ENCODE assay signal across 22 cellular contexts in the genomic region with DNA sequence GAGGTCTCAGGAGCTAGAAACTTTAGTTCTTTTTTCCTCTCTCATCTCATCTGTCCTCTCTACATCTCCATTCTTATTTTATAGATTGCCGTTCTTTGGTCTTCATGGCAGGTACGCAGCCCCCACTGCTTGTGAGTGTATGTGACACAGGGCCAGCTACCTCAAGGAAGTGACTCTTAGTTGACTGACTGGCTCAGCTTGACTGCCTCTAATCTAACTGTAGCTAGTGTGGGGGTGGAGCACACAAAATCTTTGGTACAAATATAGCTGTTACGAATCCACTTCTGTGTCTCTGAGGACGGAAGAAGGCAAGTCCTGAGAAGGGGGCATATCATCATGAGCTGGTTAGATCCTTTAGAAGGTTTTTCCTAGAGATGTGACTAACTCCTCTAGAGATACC. TPM values are rescaled to one million over a fixed set of nuclear protein-coding genes. Genes with fewer than 3 reads are reported as not detected.
DNase-seq lines count a peak whose midpoint lies in the region; ATAC-seq and TF ChIP-seq lines count a peak whose summit lies in the region.
"Had no signal": no experiment of that assay in that cellular context is flagged by ENCODE, and none has a peak within 500 bp of the region (broad histone marks: within the 10 kb centered on the region; RNA-seq: fewer than 3 reads in every experiment).

No MANE protein-coding gene starts in this region.

- H3K27me3 Mint-ChIP-seq in activated naive CD4-positive, alpha-beta T cell treated with anti-CD3 and anti-CD28 coated beads, Interleukin-2, amount 50 U/mL, for 24 hours, result no peaks in the 10 kb centered on the region
- no peaks in the 10 kb centered on the region for H3K27me3 Mint-ChIP-seq in activated T-helper 17 cell treated with anti-CD3 and anti-CD28 coated beads, Interleukin-2, amount 50 U/mL, for 72 hours

- peak overlapping the region; percentile 68 for H3K27ac Mint-ChIP-seq in activated naive CD4-positive, alpha-beta T cell treated with anti-CD3 and anti-CD28 coated beads, Interleukin-2, amount 50 U/mL, for 24 hours
- H3K27ac Mint-ChIP-seq in activated T-helper 17 cell treated with anti-CD3 and anti-CD28 coated beads, Interleukin-2, amount 50 U/mL, for 72 hours, result peak overlapping the region; percentile 28
- H3K27ac Mint-ChIP-seq: CD8-positive, alpha-beta T cell had no signal

- WGBS in tibial nerve, 2 donors, result 93 to 96% methylated on average over 4 of the region's 4 CpGs

- H3K79me2 ChIP-seq in Karpas-422 (ENCODE audit: low read length), result no peaks in the 10 kb centered on the region

- H3K4me3 ChIP-seq in Karpas-422 (ENCODE audit: low read length), result no peak overlapping the region
- no peak overlapping the region for H3K4me3 ChIP-seq in tibial nerve
- H3K4me3 ChIP-seq: GM23338 had no signal

- TF ChIP-seq POLR2A in tibial nerve (IDR thresholded peaks at IDR 0.05), result no peak

- H3K36me3 Mint-ChIP-seq in activated naive CD4-positive, alpha-beta T cell treated with anti-CD3 and anti-CD28 coated beads, Interleukin-2, amount 50 U/mL, for 24 hours, result peaks cover 7% of the 10 kb centered on the region
- H3K36me3 Mint-ChIP-seq in activated T-helper 17 cell treated with anti-CD3 and anti-CD28 coated beads, Interleukin-2, amount 50 U/mL, for 72 hours (ENCODE audit: low read depth), result peaks cover 94% of the 10 kb centered on the region

- H3K36me3 ChIP-seq in Karpas-422 (ENCODE audit: insufficient read depth, low read length) (peaks cover 16% of the 10 kb centered on the region), tibial nerve (peaks cover 0 to 99% (median 37%) of the 10 kb centered on the region in 3 donors)

- no peak overlapping the region for H3K9ac ChIP-seq in Karpas-422 (ENCODE audit: low read length)
- H3K9ac ChIP-seq: SK-N-SH had no signal

- no peaks in the 10 kb centered on the region for H3K4me1 ChIP-seq in Karpas-422 (ENCODE audit: low read length)
- no peaks in the 10 kb centered on the region for H3K4me1 ChIP-seq in tibial nerve

- TF ChIP-seq EP300 in tibial nerve (IDR thresholded peaks at IDR 0.05), result no peak

- H4K20me1 ChIP-seq in Karpas-422 (ENCODE audit: insufficient read depth, low read depth, low read length), result no peaks in the 10 kb centered on the region

- H2AFZ ChIP-seq in Karpas-422 (ENCODE audit: low read length), result no peak overlapping the region
- H2AFZ ChIP-seq: GM23338 had no signal

- DNase-seq in activated naive CD4-positive, alpha-beta T cell treated with anti-CD3 and anti-CD28 coated beads, Interleukin-2, amount 50 U/mL, for 16 hours, result no peak
- DNase-seq in Karpas-422 (peak; percentile 17), GF-D8 (lab: John Stamatoyannopoulos, UW) (no peak), NCI-H2171 treated with DMSO at 0.1 percent for 48 hours (lab: John Stamatoyannopoulos, UW) (no peak), tibial nerve (ENCODE audit: low spot score in 2 of 2) (no peak)
- DNase-seq: C1 segment of cervical spinal cord; CD8-positive, alpha-beta T cell; DND-41; KG1; NCI-H1092 treated with DMSO at 0.1 percent for 48 hours; NCI-H1436 treated with DMSO at 0.1 percent for 48 hours; NCI-H1930; NCI-H2227 treated with DMSO at 0.1 percent for 48 hours; NCI-H510A; NCI-H748 treated with DMSO at 0.1 percent for 48 hours; SIG-M5; SK-N-SH had no signal

- H3K27ac ChIP-seq in Karpas-422 (ENCODE audit: low read length), result no peak overlapping the region
- H3K27ac ChIP-seq in tibial nerve, result no peak overlapping the region

- no peaks in the 10 kb centered on the region for H3K9me2 ChIP-seq in Karpas-422 (replicated peaks; ENCODE audit: insufficient read depth, low read length)
- H3K9me2 ChIP-seq: SK-N-SH had no signal

- no peaks in the 10 kb centered on the region for H3K27me3 ChIP-seq in Karpas-422 (ENCODE audit: low read length)
- H3K27me3 ChIP-seq in tibial nerve, result no peaks in the 10 kb centered on the region

- no peak overlapping the region for H3K4me3 Mint-ChIP-seq in activated naive CD4-positive, alpha-beta T cell treated with anti-CD3 and anti-CD28 coated beads, Interleukin-2, amount 50 U/mL, for 24 hours
- H3K4me3 Mint-ChIP-seq in activated T-helper 17 cell treated with anti-CD3 and anti-CD28 coated beads, Interleukin-2, amount 50 U/mL, for 72 hours, result no peak overlapping the region
- H3K4me3 Mint-ChIP-seq: CD8-positive, alpha-beta T cell; GM23338 had no signal

- H3K9me3 ChIP-seq in Karpas-422 (ENCODE audit: low read length), result no peaks in the 10 kb centered on the region
- no peaks in the 10 kb centered on the region for H3K9me3 ChIP-seq in tibial nerve
- H3K9me3 ChIP-seq: SK-N-SH had no signal

- no peak for TF ChIP-seq CTCF in tibial nerve (IDR thresholded peaks at IDR 0.05)

- no peak for ATAC-seq in activated T-helper 17 cell treated with anti-CD3 and anti-CD28 coated beads, Interleukin-2, amount 50 U/mL, for 72 hours (replicated peaks)
- ATAC-seq: CD8-positive, alpha-beta T cell; GM23338; HCT116; Panc1 had no signal

- H3K4me1 Mint-ChIP-seq in activated naive CD4-positive, alpha-beta T cell treated with anti-CD3 and anti-CD28 coated beads, Interleukin-2, amount 50 U/mL, for 24 hours, result no peaks in the 10 kb centered on the region
- H3K4me1 Mint-ChIP-seq in activated T-helper 17 cell treated with anti-CD3 and anti-CD28 coated beads, Interleukin-2, amount 50 U/mL, for 72 hours, result no peaks in the 10 kb centered on the region

- no peak overlapping the region for H3K4me2 ChIP-seq in Karpas-422 (ENCODE audit: low read depth, low read length, poor library complexity, severe bottlenecking)
- H3K4me2 ChIP-seq: GM23338, SK-N-SH had no signal

- no peaks in the 10 kb centered on the region for H3K9me3 Mint-ChIP-seq in activated naive CD4-positive, alpha-beta T cell treated with anti-CD3 and anti-CD28 coated beads, Interleukin-2, amount 50 U/mL, for 24 hours
- H3K9me3 Mint-ChIP-seq in activated T-helper 17 cell treated with anti-CD3 and anti-CD28 coated beads, Interleukin-2, amount 50 U/mL, for 72 hours, result no peaks in the 10 kb centered on the region
- H3K9me3 Mint-ChIP-seq: CD8-positive, alpha-beta T cell; GM23338 had no signal

RNA-seq across cellular contexts. Expression of a gene that starts 19.8 kb away (rescaled TPM):
- 167 and 189 TPM in 2 replicates for total RNA-seq in Karpas-422 (2014; rRNA removed; shearing (Covaris generic); ENCODE audit: low replicate concordance)
- total RNA-seq in activated T-helper 17 cell treated with anti-CD3 and anti-CD28 coated beads, Interleukin-2, amount 50 U/mL, for 72 hours, result 100 to 1,000 TPM; 294 to 337 TPM
- total RNA-seq in tibial nerve, result 100 to 1,000 TPM; 491 to 540 (median 508) TPM

RNA-seq across cellular contexts. Expression of a gene that starts 28.1 kb away (rescaled TPM):
- total RNA-seq in Karpas-422 (2014; rRNA removed; shearing (Covaris generic); ENCODE audit: low replicate concordance), result 26.5 and 32.7 TPM in 2 replicates
- 10 to 100 TPM; 53.6 TPM for total RNA-seq in activated T-helper 17 cell treated with anti-CD3 and anti-CD28 coated beads, Interleukin-2, amount 50 U/mL, for 72 hours
- total RNA-seq in tibial nerve, result 10 to 100 TPM; 24.5 to 30.4 (median 28.8) TPM
